Comparison of ENCODE assay signal across 24 cellular contexts in genomic region chr4:152016325-152016665, GRCh38.
"Had no signal": no experiment of that assay in that cellular context is flagged by ENCODE, and none has a peak within 500 bp of the region (broad histone marks: within the 10 kb centered on the region; RNA-seq: fewer than 3 reads in every experiment).

No MANE protein-coding gene starts in this region.

- H3K4me3 Mint-ChIP-seq: activated CD4-positive, alpha-beta T cell treated with anti-CD3 and anti-CD28 coated beads, Interleukin-2, amount 10 ng/mL, durations not matched to agents 24 days and 14 days; activated CD8-positive, alpha-beta T cell treated with anti-CD3 and anti-CD28 coated beads for 36 hours; activated naive CD4-positive, alpha-beta T cell treated with anti-CD3 and anti-CD28 coated beads, Interleukin-2, amount 50 U/mL, for 24 hours; activated naive CD8-positive, alpha-beta T cell treated with anti-CD3 and anti-CD28 coated beads, Interleukin-2, amount 10 ng/mL, durations not matched to agents 7 days and 5 days; activated T-cell treated with anti-CD3 and anti-CD28 coated beads, Interleukin-2, amount 50 U/mL, for 72 hours; T-helper 2 cell treated with Interferon-gamma antibody and Interleukin-4, amounts not matched to agents 5 μg/mL and 100 μg/mL, for 36 hours had no signal

- DNase-seq: activated CD4-positive, alpha-beta T cell treated with anti-CD3 and anti-CD28 coated beads, Interleukin-2, amount 10 ng/mL, durations not matched to agents 24 days and 14 days; activated CD4-positive, alpha-beta T cell treated with anti-CD3 and anti-CD28 coated beads, Interleukin-2, amount 50 U/mL, for 4 hours; activated CD8-positive, alpha-beta T cell treated with anti-CD3 and anti-CD28 coated beads for 36 hours; activated gamma-delta T cell; activated naive CD4-positive, alpha-beta T cell treated with Interleukin-2 at 50 U/mL for 16 hours; activated naive CD8-positive, alpha-beta T cell treated with anti-CD3 and anti-CD28 coated beads, Interleukin-2, amount 10 ng/mL, durations not matched to agents 7 days and 5 days; activated T-cell treated with anti-CD3 and anti-CD28 coated beads, Interleukin-2, amount 50 U/mL, for 1 hour; activated T-cell treated with anti-CD3 and anti-CD28 coated beads, Interleukin-2, amount 50 U/mL, for 72 hours; KG1; MM.1S; MV-4-11; NCI-H1092; NCI-H1436 treated with DMSO at 0.1 percent for 48 hours; NCI-H1694 treated with DMSO at 0.1 percent for 48 hours; NCI-H2029; NCI-H345; NCI-H524 treated with DMSO at 0.1 percent for 48 hours; SHP77; SJCRH30 had no signal

- H3K36me3 Mint-ChIP-seq: activated naive CD4-positive, alpha-beta T cell treated with anti-CD3 and anti-CD28 coated beads, Interleukin-2, amount 50 U/mL, for 24 hours had no signal

- FAIRE-seq: TTC549 had no signal

- ATAC-seq: activated CD8-positive, alpha-beta T cell treated with anti-CD3 and anti-CD28 coated beads for 36 hours; activated T-cell treated with anti-CD3 and anti-CD28 coated beads, Interleukin-2, amount 50 U/mL, for 72 hours; Panc1 had no signal

- H3K27me3 Mint-ChIP-seq: activated CD8-positive, alpha-beta T cell treated with anti-CD3 and anti-CD28 coated beads for 36 hours; activated naive CD4-positive, alpha-beta T cell treated with anti-CD3 and anti-CD28 coated beads, Interleukin-2, amount 50 U/mL, for 24 hours; activated naive CD8-positive, alpha-beta T cell treated with anti-CD3 and anti-CD28 coated beads, Interleukin-2, amount 10 ng/mL, durations not matched to agents 7 days and 5 days had no signal

- H3K9me3 Mint-ChIP-seq: activated CD4-positive, alpha-beta T cell treated with anti-CD3 and anti-CD28 coated beads, Interleukin-2, amount 10 ng/mL, durations not matched to agents 24 days and 14 days; activated CD8-positive, alpha-beta T cell treated with anti-CD3 and anti-CD28 coated beads for 36 hours; activated naive CD4-positive, alpha-beta T cell treated with anti-CD3 and anti-CD28 coated beads, Interleukin-2, amount 50 U/mL, for 24 hours; T-helper 2 cell treated with Interferon-gamma antibody and Interleukin-4, amounts not matched to agents 5 μg/mL and 100 μg/mL, for 36 hours had no signal

- H3K27ac Mint-ChIP-seq: activated CD4-positive, alpha-beta T cell treated with anti-CD3 and anti-CD28 coated beads, Interleukin-2, amount 10 ng/mL, durations not matched to agents 24 days and 14 days; activated CD8-positive, alpha-beta T cell treated with anti-CD3 and anti-CD28 coated beads for 36 hours; activated naive CD4-positive, alpha-beta T cell treated with anti-CD3 and anti-CD28 coated beads, Interleukin-2, amount 50 U/mL, for 24 hours; activated naive CD8-positive, alpha-beta T cell treated with anti-CD3 and anti-CD28 coated beads, Interleukin-2, amount 10 ng/mL, durations not matched to agents 7 days and 5 days; activated T-cell treated with anti-CD3 and anti-CD28 coated beads, Interleukin-2, amount 50 U/mL, for 72 hours; activated T-helper 2 cell treated with anti-CD3 and anti-CD28 coated beads, Interferon-gamma antibody, Interleukin-2, Interleukin-4, amounts not matched to agents 10 μg/mL and 5 μg/mL and 100 μg/mL, durations not matched to agents 14 hours and 24 hours and 36 hours; T-helper 2 cell treated with Interferon-gamma antibody and Interleukin-4, amounts not matched to agents 5 μg/mL and 100 μg/mL, for 36 hours had no signal
